ENCODE assay signal across 18 cellular contexts in the genomic region with DNA sequence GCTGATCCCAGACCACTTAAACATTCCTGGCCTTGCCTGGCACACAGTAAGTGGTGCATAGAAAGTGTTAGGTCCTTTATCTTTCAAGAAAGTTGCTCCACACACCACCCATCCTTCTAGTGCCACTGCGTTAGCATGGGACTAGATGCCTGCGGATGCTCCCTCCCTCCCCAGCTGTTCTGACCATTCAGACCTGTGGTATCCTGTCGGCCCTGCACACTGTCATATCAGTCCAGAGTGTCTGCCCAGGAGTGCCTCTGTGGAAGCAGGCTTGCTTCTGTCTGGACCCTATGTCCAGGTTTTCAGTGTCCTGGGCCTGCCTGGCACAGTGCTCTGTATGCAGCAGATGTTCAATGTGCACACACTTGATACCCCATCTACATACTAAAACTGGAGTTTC. TPM values are rescaled to one million over a fixed set of nuclear protein-coding genes. Genes with fewer than 3 reads are reported as not detected.
DNase-seq lines count a peak whose midpoint lies in the region; ATAC-seq and TF ChIP-seq lines count a peak whose summit lies in the region.
"Had no signal": no experiment of that assay in that cellular context is flagged by ENCODE, and none has a peak within 500 bp of the region (broad histone marks: within the 10 kb centered on the region; RNA-seq: fewer than 3 reads in every experiment).

No MANE protein-coding gene starts in this region.

- TF ChIP-seq CTCF in left ventricle myocardium inferior (IDR thresholded peaks at IDR 0.05; ENCODE audit: borderline replicate concordance) (no peak), endodermal cell (conservative IDR thresholded peaks at IDR 0.05) (no peak), transverse colon (IDR thresholded peaks at IDR 0.05) (no peak)

- H3K4me1 ChIP-seq in left ventricle myocardium inferior (peaks cover 72% of the 10 kb centered on the region), SJCRH30 (peaks cover 4% of the 10 kb centered on the region), endodermal cell (ENCODE audit: control insufficient read depth, insufficient read depth, low read length) (no peaks in the 10 kb centered on the region), transverse colon (peaks cover 0 to 4% (median 0%) of the 10 kb centered on the region in 4 donors)

- intact Hi-C loops in left ventricle myocardium inferior (cut with micrococcal nuclease): no loop called here
- intact Hi-C loops in left cardiac atrium (cut with DNase I): no loop called here
- intact Hi-C loops in transverse colon (cut with DNase I; ENCODE audit: low total_unique reads): no loop called here

- H3K36me3 ChIP-seq in left ventricle myocardium inferior (peaks cover 63% of the 10 kb centered on the region), SJCRH30 (peaks cover 2% of the 10 kb centered on the region; the same call in 1 of the 2 replicates), endodermal cell (ENCODE audit: control insufficient read depth, insufficient read depth, low read length) (peaks cover 43% of the 10 kb centered on the region), transverse colon (peaks cover 0 to 21% (median 3%) of the 10 kb centered on the region in 4 donors)

- H3K9me3 Mint-ChIP-seq in endodermal cell: no peaks in the 10 kb centered on the region
- H3K9me3 Mint-ChIP-seq: CD4-positive, alpha-beta T cell; IgD-negative memory B cell had no signal

- H3K27ac ChIP-seq in left ventricle myocardium inferior (replicated peaks) (peak overlapping the region; percentile 9), SJCRH30 (no peak overlapping the region), endodermal cell (ENCODE audit: low read depth, low read length) (no peak overlapping the region), transverse colon (no peak overlapping the region)

- no peaks in the 10 kb centered on the region for H3K9me3 ChIP-seq in left ventricle myocardium inferior (replicated peaks)
- no peaks in the 10 kb centered on the region for H3K9me3 ChIP-seq in SJCRH30 (replicated peaks)
- no peaks in the 10 kb centered on the region for H3K9me3 ChIP-seq in endodermal cell (ENCODE audit: control insufficient read depth, low read length)
- H3K9me3 ChIP-seq in transverse colon: no peaks in the 10 kb centered on the region

- peaks cover 14% of the 10 kb centered on the region for H3K4me1 Mint-ChIP-seq in endodermal cell

- DNase-seq in left ventricle myocardium inferior (no peak), left cardiac atrium (no peak), SJCRH30 (peak; percentile 22 to 45), endodermal cell (peak; percentile 26), transverse colon (peak; percentile 0), NCI-H2227 (lab: John Stamatoyannopoulos, UW; ENCODE audit: unreplicated experiment) (no peak)
- DNase-seq: CD4-positive, alpha-beta T cell; HCEC 1CT; NCI-H1105; NCI-H1694 treated with DMSO at 0.1 percent for 48 hours; NCI-H2107; NCI-H226; NCI-H524 treated with DMSO at 0.1 percent for 48 hours; SHP77 had no signal

- 86 to 100% methylated on average over 3 of the region's 3 CpGs for WGBS in endodermal cell (ENCODE audit: insufficient coverage in 1 of 2, insufficient read length in 1 of 2), 2 experiments
- 92% methylated on average over 3 of the region's 3 CpGs; no CpG with 5 or more reads in 1 of the 2 donors for WGBS in transverse colon (ENCODE audit: low coverage in 1 of 2), 2 donors

- no peak overlapping the region for H3K27ac Mint-ChIP-seq in endodermal cell

- no peak for ATAC-seq in left cardiac atrium
- ATAC-seq in HG03565 (IDR thresholded peaks at IDR 0.05; ENCODE audit: unreplicated experiment): no peak
- no peak for ATAC-seq in GM19351 (IDR thresholded peaks at IDR 0.05; ENCODE audit: unreplicated experiment)
- ATAC-seq: Panc1 had no signal

- TF ChIP-seq POLR2A in transverse colon (IDR thresholded peaks at IDR 0.05): no peak

- H3K27me3 Mint-ChIP-seq in endodermal cell (ENCODE audit: insufficient read depth): no peaks in the 10 kb centered on the region
- H3K27me3 Mint-ChIP-seq: CD4-positive, alpha-beta T cell; IgD-negative memory B cell had no signal

- in situ Hi-C loops in transverse colon (cut with MboI; ENCODE audit: low pct_ligation_motif_present in 1 of 4, low pct_unique_long_range_greater_than_20kb in 1 of 4, low sequenced_read_pairs in 3 of 4): no loop called here

- no peak overlapping the region for H3K4me3 Mint-ChIP-seq in endodermal cell
- H3K4me3 Mint-ChIP-seq: CD4-positive, alpha-beta T cell had no signal

- H3K4me3 ChIP-seq in left ventricle myocardium inferior (no peak overlapping the region), SJCRH30 (no peak overlapping the region), endodermal cell (ENCODE audit: low read length) (no peak overlapping the region), transverse colon (no peak overlapping the region)

- H3K27me3 ChIP-seq in left ventricle myocardium inferior (ENCODE audit: low read depth) (no peaks in the 10 kb centered on the region), SJCRH30 (no peaks in the 10 kb centered on the region), endodermal cell (ENCODE audit: control insufficient read depth, insufficient read depth, low read length, poor library complexity, severe bottlenecking) (no peaks in the 10 kb centered on the region), transverse colon (no peaks in the 10 kb centered on the region)

- no peak for TF ChIP-seq EP300 in transverse colon (IDR thresholded peaks at IDR 0.05; ENCODE audit: low read depth)

- H3K9ac ChIP-seq in endodermal cell (ENCODE audit: extremely low read depth, low read length, poor library complexity, severe bottlenecking): no peak overlapping the region

- H3K36me3 Mint-ChIP-seq in endodermal cell (ENCODE audit: low read depth): peaks cover 39% of the 10 kb centered on the region

RNA-seq across cellular contexts. Expression of gene SMU1, which starts 38.3 kb away (rescaled TPM):
- 14.9 TPM for total RNA-seq in left ventricle myocardium inferior
- 10 to 100 TPM; 14.2 to 16.7 TPM for total RNA-seq in left cardiac atrium
- 30.0 and 30.4 TPM in 2 replicates for total RNA-seq in SJCRH30 (2014; rRNA removed; shearing (Covaris generic))
- total RNA-seq in endodermal cell: 10 to 100 TPM; 25.0 to 28.7 TPM
- polyA plus RNA-seq in endodermal cell (2013, experiment 1 of 2): 19.6 TPM
- polyA plus RNA-seq in endodermal cell (2013, experiment 2 of 2): 18.3 TPM
- total RNA-seq in transverse colon: 10 to 100 TPM in 2 of 4 donors, 1 to 10 TPM in 2; 7.2 to 14.6 (median 10.4) TPM

RNA-seq across cellular contexts. Expression of gene B4GALT1, which starts 52.4 kb away (rescaled TPM):
- total RNA-seq in left ventricle myocardium inferior: 37.1 TPM
- total RNA-seq in left cardiac atrium: 100 to 1,000 TPM in 1 of 2 donors, 10 to 100 TPM in 1; 49.5 to 107 TPM
- total RNA-seq in SJCRH30 (2014; rRNA removed; shearing (Covaris generic)): 14.0 and 15.7 TPM in 2 replicates
- total RNA-seq in endodermal cell: 10 to 100 TPM; 62.9 to 92.6 TPM
- polyA plus RNA-seq in endodermal cell (2013, experiment 1 of 2): 29.4 TPM
- 31.1 TPM for polyA plus RNA-seq in endodermal cell (2013, experiment 2 of 2)
- total RNA-seq in transverse colon: 100 to 1,000 TPM in 2 of 4 donors, 10 to 100 TPM in 2; 23.7 to 126 (median 93.7) TPM

Comparison
In these comparisons a context has a peak if more than half of its experiments do, and no peak if none do; other contexts are left out.
1. DNase-seq: peak in SJCRH30 (2 of 2), endodermal cell (single experiment) and transverse colon (single experiment); none in left ventricle myocardium inferior (single experiment), left cardiac atrium (single experiment) and NCI-H2227 (single experiment).